1 cellular context compared by ENCODE assay signal in the genomic region with DNA sequence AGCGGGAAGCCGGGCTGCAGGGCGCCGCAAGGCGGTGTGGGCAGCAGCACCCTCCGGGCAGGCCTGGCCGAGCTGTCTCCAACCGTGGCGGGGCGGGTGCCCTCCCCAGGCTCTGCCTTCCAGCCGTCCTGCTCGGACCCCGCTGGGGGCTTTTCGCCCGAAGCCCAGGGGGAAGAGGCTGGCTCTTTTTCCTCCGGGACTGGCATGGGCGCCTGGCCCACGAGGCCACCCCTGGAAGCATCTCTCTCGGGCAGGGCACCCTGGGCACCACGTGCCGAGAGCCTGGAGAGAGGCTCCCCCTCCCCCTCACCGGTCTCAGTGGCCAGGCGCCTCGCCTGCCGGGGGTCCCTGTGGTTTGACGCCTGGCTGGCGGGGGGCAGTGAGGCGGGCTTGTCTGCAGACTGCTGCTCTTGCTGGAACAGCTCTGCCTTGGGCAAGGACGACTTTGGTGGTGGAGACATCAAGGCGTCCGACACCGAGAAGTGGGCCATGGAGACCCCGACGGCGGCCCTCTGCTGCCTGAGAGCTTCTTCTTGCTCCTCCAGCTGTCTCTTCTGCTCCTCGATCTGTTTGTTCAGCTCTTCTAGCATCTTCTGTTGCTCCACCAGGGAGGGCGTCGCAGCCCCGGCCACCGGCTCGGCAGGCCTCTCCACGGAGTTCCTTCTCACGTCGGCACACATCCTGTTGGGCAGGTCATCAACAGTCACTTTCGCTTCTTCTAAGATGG.
A peak's percentile ranks its signal among the peaks of the same experiment; 100 is the strongest.
TF ChIP-seq lines count a peak whose summit lies in the region.

No MANE protein-coding gene starts in this region.

TF ChIP-seq in K562, 482 proteins besides CTCF, POLR2A, EP300 and RAD21:
- TF ChIP-seq COPS2 (conservative IDR thresholded peaks at IDR 0.05) (no peak), ELK1 (CRISPR knock-in tag; IDR thresholded peaks at IDR 0.05) (no peak), POLR2G (IDR thresholded peaks at IDR 0.05; ENCODE audit: low read depth, low read length) (0 out of 2 replicates have a peak, but pooled peaks have one; percentile 10), ZC3H11A (IDR thresholded peaks at IDR 0.05; ENCODE audit: low read depth, low read length) (no peak), HNRNPLL (IDR thresholded peaks at IDR 0.05; ENCODE audit: low read depth, low read length, poor library complexity, severe bottlenecking) (no peak)
- TF ChIP-seq, protein P1, sequence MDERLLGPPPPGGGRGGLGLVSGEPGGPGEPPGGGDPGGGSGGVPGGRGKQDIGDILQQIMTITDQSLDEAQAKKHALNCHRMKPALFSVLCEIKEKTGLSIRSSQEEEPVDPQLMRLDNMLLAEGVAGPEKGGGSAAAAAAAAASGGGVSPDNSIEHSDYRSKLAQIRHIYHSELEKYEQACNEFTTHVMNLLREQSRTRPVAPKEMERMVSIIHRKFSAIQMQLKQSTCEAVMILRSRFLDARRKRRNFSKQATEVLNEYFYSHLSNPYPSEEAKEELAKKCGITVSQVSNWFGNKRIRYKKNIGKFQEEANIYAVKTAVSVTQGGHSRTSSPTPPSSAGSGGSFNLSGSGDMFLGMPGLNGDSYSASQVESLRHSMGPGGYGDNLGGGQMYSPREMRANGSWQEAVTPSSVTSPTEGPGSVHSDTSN (CRISPR knock-in tag; IDR thresholded peaks at IDR 0.05; ENCODE audit: low read depth) = no peak
- TF ChIP-seq, protein P1 (tag; conservative IDR thresholded peaks at IDR 0.05; ENCODE audit: low read depth) = no peak
- TF ChIP-seq, protein P2, sequence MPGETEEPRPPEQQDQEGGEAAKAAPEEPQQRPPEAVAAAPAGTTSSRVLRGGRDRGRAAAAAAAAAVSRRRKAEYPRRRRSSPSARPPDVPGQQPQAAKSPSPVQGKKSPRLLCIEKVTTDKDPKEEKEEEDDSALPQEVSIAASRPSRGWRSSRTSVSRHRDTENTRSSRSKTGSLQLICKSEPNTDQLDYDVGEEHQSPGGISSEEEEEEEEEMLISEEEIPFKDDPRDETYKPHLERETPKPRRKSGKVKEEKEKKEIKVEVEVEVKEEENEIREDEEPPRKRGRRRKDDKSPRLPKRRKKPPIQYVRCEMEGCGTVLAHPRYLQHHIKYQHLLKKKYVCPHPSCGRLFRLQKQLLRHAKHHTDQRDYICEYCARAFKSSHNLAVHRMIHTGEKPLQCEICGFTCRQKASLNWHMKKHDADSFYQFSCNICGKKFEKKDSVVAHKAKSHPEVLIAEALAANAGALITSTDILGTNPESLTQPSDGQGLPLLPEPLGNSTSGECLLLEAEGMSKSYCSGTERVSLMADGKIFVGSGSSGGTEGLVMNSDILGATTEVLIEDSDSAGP (CRISPR knock-in tag; IDR thresholded peaks at IDR 0.05) = no peak
